Comparison of ENCODE assay signal across 19 cellular contexts in genomic region chr1:238779676-238780075, GRCh38.
DNase-seq lines count a peak whose midpoint lies in the region; FAIRE-seq and TF ChIP-seq lines count a peak whose summit lies in the region.
"Had no signal": no experiment of that assay in that cellular context is flagged by ENCODE, and none has a peak within 500 bp of the region (broad histone marks: within the 10 kb centered on the region; RNA-seq: fewer than 3 reads in every experiment).

No MANE protein-coding gene starts in this region.

- H3K36me3 Mint-ChIP-seq in astrocyte (ENCODE audit: low read depth, unreplicated experiment) = no peaks in the 10 kb centered on the region
- no peaks in the 10 kb centered on the region for H3K36me3 Mint-ChIP-seq in mesothelial cell of epicardium

- no peak for TF ChIP-seq CTCF in astrocyte (IDR thresholded peaks at IDR 0.05; ENCODE audit: insufficient read depth, low read depth, low read length)
- TF ChIP-seq CTCF in mesothelial cell of epicardium (IDR thresholded peaks at IDR 0.05; ENCODE audit: unreplicated experiment) = no peak

- in situ Hi-C loops in Caki2 (cut with HindIII; ENCODE audit: low pct_unique_long_range_greater_than_20kb, low sequenced_read_pairs) = no loop called here

- no peak overlapping the region for H3K9ac ChIP-seq in astrocyte (ENCODE audit: low read length)
- H3K9ac ChIP-seq: BLaER1 treated with 17β-estradiol and CSF1 and Interleukin-3, amounts not matched to agents 10 nM and 100 nM had no signal

- no peaks in the 10 kb centered on the region for H3K79me2 ChIP-seq in astrocyte (ENCODE audit: insufficient read depth, low read length)

- no peak overlapping the region for H3K4me3 ChIP-seq in astrocyte (ENCODE audit: insufficient read depth, low read depth, low read length)
- H3K4me3 ChIP-seq: BLaER1 treated with 17β-estradiol and CSF1 and Interleukin-3, amounts not matched to agents 10 nM and 100 nM; HAP-1 had no signal

- no peak for TF ChIP-seq POLR2A in GM12891 (IDR thresholded peaks at IDR 0.05; ENCODE audit: low read depth, low read length)

- no peak overlapping the region for H3K4me2 ChIP-seq in astrocyte (ENCODE audit: low read length)
- H3K4me2 ChIP-seq: BLaER1 treated with 17β-estradiol and CSF1 and Interleukin-3, amounts not matched to agents 10 nM and 100 nM had no signal

- peaks cover 1% of the 10 kb centered on the region for H3K9me3 Mint-ChIP-seq in astrocyte (ENCODE audit: unreplicated experiment)
- H3K9me3 Mint-ChIP-seq in mesothelial cell of epicardium = peaks cover 13% of the 10 kb centered on the region

- no peaks in the 10 kb centered on the region for H3K36me3 ChIP-seq in astrocyte (ENCODE audit: insufficient read depth, low read length)
- H3K36me3 ChIP-seq: BLaER1 treated with 17β-estradiol and CSF1 and Interleukin-3, amounts not matched to agents 10 nM and 100 nM; HAP-1 had no signal

- H3K27ac ChIP-seq in astrocyte (ENCODE audit: low read depth, low read length) = no peak overlapping the region
- H3K27ac ChIP-seq: BLaER1 treated with 17β-estradiol and CSF1 and Interleukin-3, amounts not matched to agents 10 nM and 100 nM had no signal

- FAIRE-seq in astrocyte (lab: Jason Lieb, UNC) (no peak), GM12891 (lab: Jason Lieb, UNC) (no peak)
- FAIRE-seq: G401.6, GM12892, H1 had no signal

- no peak overlapping the region for H2AFZ ChIP-seq in astrocyte (ENCODE audit: low read depth, low read length)

- H3K27me3 Mint-ChIP-seq in astrocyte (ENCODE audit: low read depth, unreplicated experiment) (no peaks in the 10 kb centered on the region), mesothelial cell of epicardium (ENCODE audit: low read depth) (no peaks in the 10 kb centered on the region)
- H3K27me3 Mint-ChIP-seq: CD4-positive, alpha-beta T cell; IgD-negative memory B cell had no signal

- no peaks in the 10 kb centered on the region for H3K9me3 ChIP-seq in astrocyte (ENCODE audit: insufficient read depth, low read depth, low read length)
- H3K9me3 ChIP-seq: BLaER1 treated with 17β-estradiol and CSF1 and Interleukin-3, amounts not matched to agents 10 nM and 100 nM; HAP-1 had no signal

- H3K4me1 Mint-ChIP-seq in astrocyte (ENCODE audit: low read depth, unreplicated experiment) (peaks cover 10% of the 10 kb centered on the region), mesothelial cell of epicardium (no peaks in the 10 kb centered on the region)
- H3K4me1 Mint-ChIP-seq: IgD-negative memory B cell had no signal

- H3K4me3 Mint-ChIP-seq in astrocyte (ENCODE audit: unreplicated experiment) (no peak overlapping the region), mesothelial cell of epicardium (no peak overlapping the region)
- H3K4me3 Mint-ChIP-seq: CD4-positive, alpha-beta T cell; IgD-negative memory B cell had no signal

- peak; percentile 35 for DNase-seq in Caki2 (ENCODE audit: low read depth)
- peak; percentile 83 for DNase-seq in astrocyte (ENCODE audit: low read depth)
- peak; percentile 5 for DNase-seq in fibroblast of peridontal ligament (ENCODE audit: extremely low read depth)
- DNase-seq in myocyte (ENCODE audit: low read depth) = peak; percentile 22
- DNase-seq in midbrain (lab: John Stamatoyannopoulos, UW) = no peak
- DNase-seq in NCI-H2171 treated with DMSO at 0.1 percent for 48 hours (lab: John Stamatoyannopoulos, UW) = no peak
- DNase-seq in mesothelial cell of epicardium (ENCODE audit: low spot score in 2 of 2, unreplicated experiment in 2 of 2) = no peak
- no peak for DNase-seq in GM12891 (ENCODE audit: insufficient read length, low spot score)
- DNase-seq: 8988T; CD4-positive, alpha-beta T cell; DMS153; DMS79 treated with DMSO at 0.1 percent for 48 hours; EL had no signal

- no peaks in the 10 kb centered on the region for H3K4me1 ChIP-seq in astrocyte (ENCODE audit: insufficient read depth, low read length)
- H3K4me1 ChIP-seq: HAP-1 had no signal

- no peaks in the 10 kb centered on the region for H4K20me1 ChIP-seq in astrocyte (ENCODE audit: insufficient read depth, low read length)
- H4K20me1 ChIP-seq: BLaER1 treated with 17β-estradiol and CSF1 and Interleukin-3, amounts not matched to agents 10 nM and 100 nM had no signal

- H3K27me3 ChIP-seq in astrocyte (ENCODE audit: insufficient read depth, low read length) = no peaks in the 10 kb centered on the region
- H3K27me3 ChIP-seq: BLaER1 treated with 17β-estradiol and CSF1 and Interleukin-3, amounts not matched to agents 10 nM and 100 nM had no signal

- H3K27ac Mint-ChIP-seq in astrocyte (ENCODE audit: unreplicated experiment) = no peak overlapping the region
- H3K27ac Mint-ChIP-seq in mesothelial cell of epicardium = no peak overlapping the region
- H3K27ac Mint-ChIP-seq: CD4-positive, alpha-beta T cell; IgD-negative memory B cell had no signal

TF ChIP-seq in GM12891, 5 proteins besides CTCF, POLR2A, EP300 and RAD21:
- TF ChIP-seq PAX5 (IDR thresholded peaks at IDR 0.05; ENCODE audit: insufficient read depth, low read length, severe bottlenecking) (no peak), POU2F2 (IDR thresholded peaks at IDR 0.05; ENCODE audit: low read depth, low read length) (no peak), TAF1 (IDR thresholded peaks at IDR 0.05; ENCODE audit: low read depth, low read length) (no peak), SPI1 (IDR thresholded peaks at IDR 0.05; ENCODE audit: low read depth, low read length) (no peak), POLR2AphosphoS5 (IDR thresholded peaks at IDR 0.05; ENCODE audit: low read depth, low read length) (no peak)
TF ChIP-seq in GM12891: peak in this region for 0.

Comparison
In these comparisons a context has a peak if more than half of its experiments do, and no peak if none do; other contexts are left out.
1. DNase-seq: peak in Caki2 (single experiment), astrocyte (single experiment), fibroblast of peridontal ligament (single experiment) and myocyte (single experiment); none in midbrain (single experiment), NCI-H2171 treated with DMSO at 0.1 percent for 48 hours (single experiment), mesothelial cell of epicardium (0 of 2) and GM12891 (single experiment).